8 cellular contexts compared by ENCODE assay signal in genomic region chr13:106619688-106620555, GRCh38. TPM values are rescaled to one million over a fixed set of nuclear protein-coding genes. Genes with fewer than 3 reads are reported as not detected.
A peak's percentile ranks its signal among the peaks of the same experiment; 100 is the strongest.
DNase-seq lines count a peak whose midpoint lies in the region; ATAC-seq and TF ChIP-seq lines count a peak whose summit lies in the region.

No MANE protein-coding gene starts in this region.

- H3K27me3 ChIP-seq in adrenal gland (no peaks in the 10 kb centered on the region), right cardiac atrium (ENCODE audit: control insufficient read depth, insufficient read depth) (no peaks in the 10 kb centered on the region), gastrocnemius medialis (peaks cover 0 to 4% (median 0%) of the 10 kb centered on the region in 3 donors)

- H3K9me3 ChIP-seq in adrenal gland (replicated peaks in 1 of 3) (no peaks in the 10 kb centered on the region), right cardiac atrium (ENCODE audit: control insufficient read depth, low read length) (no peaks in the 10 kb centered on the region), gastrocnemius medialis (no peaks in the 10 kb centered on the region)

- peak; percentile 54 to 81 (median 76) for TF ChIP-seq CTCF in adrenal gland (IDR thresholded peaks at IDR 0.05)
- peak; percentile 52 to 73 (median 60) for TF ChIP-seq CTCF in gastrocnemius medialis (IDR thresholded peaks at IDR 0.05 in 4 of 5, conservative IDR thresholded peaks at IDR 0.05 in 1 of 5)

- peak; percentile 53 to 55 for ATAC-seq in activated CD4-positive, CD25-positive, alpha-beta regulatory T cell treated with anti-CD3 and anti-CD28 coated beads, Interleukin-2, amount 50 U/mL, for 24 hours
- ATAC-seq in GM21390 (IDR thresholded peaks at IDR 0.05; ENCODE audit: unreplicated experiment) = peak; percentile 99
- peak; percentile 93 for ATAC-seq in HG03558 (IDR thresholded peaks at IDR 0.05; ENCODE audit: extremely low read depth, unreplicated experiment)
- peak; percentile 91 for ATAC-seq in right cardiac atrium
- ATAC-seq in gastrocnemius medialis = peak; percentile 73 to 91

- intact Hi-C loops in adrenal gland (cut with DNase I) (loop anchor here (5.0 to 10.0 kb wide), 2 partner anchors 83 to 85 kb away; partner anchors contain the start of gene EFNB2 (in 2 of the 2)), right cardiac atrium (cut with DNase I) (loop anchor here in 2 of 4 donors (5.0 to 10.0 kb wide), 3 partner anchors 75 to 505 kb away; no protein-coding TSS in a partner anchor), gastrocnemius medialis (cut with DNase I; ENCODE audit: low total_unique reads) (loop anchor here (5.0 kb wide), 1 partner anchor 83 kb away; the partner anchor contains the start of gene EFNB2)

- H3K4me3 ChIP-seq in adrenal gland (peak overlapping the region in 1 of 4 donors; percentile 19), right cardiac atrium (ENCODE audit: low read length) (peak overlapping the region; percentile 14), gastrocnemius medialis (no peak overlapping the region)

- H3K36me3 ChIP-seq in adrenal gland (replicated peaks in 1 of 2) = no peaks in the 10 kb centered on the region
- no peaks in the 10 kb centered on the region for H3K36me3 ChIP-seq in gastrocnemius medialis

- H3K4me1 ChIP-seq in adrenal gland (replicated peaks in 1 of 2) (peaks cover 13% of the 10 kb centered on the region in 2 donors), right cardiac atrium (ENCODE audit: control insufficient read depth, insufficient read depth, low read length) (no peaks in the 10 kb centered on the region), gastrocnemius medialis (no peaks in the 10 kb centered on the region)

- WGBS in adrenal gland, 4 donors = 16 to 21% (median 19%) methylated on average over 10 of the region's 10 CpGs
- WGBS in right cardiac atrium = 16% methylated on average over 10 of the region's 10 CpGs

- H3K27ac ChIP-seq in adrenal gland (peak overlapping the region in 3 of 5 donors; percentile 11 to 42 (median 22)), right cardiac atrium (ENCODE audit: low read length) (peak overlapping the region; percentile 42), gastrocnemius medialis (peak overlapping the region in 2 of 4 donors; percentile 27 to 32)

- in situ Hi-C loops in gastrocnemius medialis (cut with MboI; ENCODE audit: low sequenced_read_pairs in 4 of 4) = no loop called here

- TF ChIP-seq POLR2A in adrenal gland (IDR thresholded peaks at IDR 0.05) (no peak), gastrocnemius medialis (IDR thresholded peaks at IDR 0.05) (no peak)

- no peak for DNase-seq in activated CD4-positive, CD25-positive, alpha-beta regulatory T cell (lab: John Stamatoyannopoulos, UW)
- DNase-seq in NCI-H526 treated with DMSO at 0.1 percent for 48 hours (lab: John Stamatoyannopoulos, UW) (peak; percentile 55), adrenal gland (peak in 6 of 7 donors; percentile 52 to 67 (median 62)), right cardiac atrium (peak in 1 of 3 donors; percentile 52), gastrocnemius medialis (peak; percentile 14 to 16)

RNA-seq across cellular contexts. Expression of gene ARGLU1, which starts 52.0 kb away (rescaled TPM):
- total RNA-seq in adrenal gland (100 to 1,000 TPM in 1 of 8 donors, 10 to 100 TPM in 7; 19.1 to 123 (median 52.6) TPM), right cardiac atrium (10 to 100 TPM; 44.2 to 63.0 (median 47.3) TPM), gastrocnemius medialis (10 to 100 TPM; 10.0 to 41.1 (median 12.9) TPM)
- polyA plus RNA-seq in adrenal gland (100 to 1,000 TPM in 1 of 3 donors, 10 to 100 TPM in 2; 48.9 to 130 (median 84.1) TPM), right cardiac atrium (49.9 TPM)

Comparison
In these comparisons a context has a peak if more than half of its experiments do, and no peak if none do; other contexts are left out.
1. DNase-seq: peak in NCI-H526 treated with DMSO at 0.1 percent for 48 hours (single experiment), adrenal gland (6 of 7) and gastrocnemius medialis (2 of 2); none in activated CD4-positive, CD25-positive, alpha-beta regulatory T cell (0 of 4).
2. Peak in every context shown above with its lines, with median percentiles within 50 percentile points of each other: ATAC-seq.